8 cellular contexts compared by ENCODE assay signal in genomic region chr6:137866200-137866913, GRCh38. TPM values are rescaled to one million over a fixed set of nuclear protein-coding genes. Genes with fewer than 3 reads are reported as not detected.
DNase-seq lines count a peak whose midpoint lies in the region; ATAC-seq and TF ChIP-seq lines count a peak whose summit lies in the region.

No MANE protein-coding gene starts in this region.

- no peaks in the 10 kb centered on the region for H3K27me3 ChIP-seq in Peyer's patch
- no peaks in the 10 kb centered on the region for H3K27me3 ChIP-seq in colonic mucosa
- no peaks in the 10 kb centered on the region for H3K27me3 ChIP-seq in lung (ENCODE audit: control insufficient read depth, insufficient read depth)
- no peaks in the 10 kb centered on the region for H3K27me3 ChIP-seq in thymus (ENCODE audit: control insufficient read depth, insufficient read depth)

- H3K9me3 ChIP-seq in Peyer's patch = no peaks in the 10 kb centered on the region
- H3K9me3 ChIP-seq in colonic mucosa = no peaks in the 10 kb centered on the region
- no peaks in the 10 kb centered on the region for H3K9me3 ChIP-seq in lung (ENCODE audit: control insufficient read depth in 2 of 2, insufficient read depth in 1 of 2, low read length in 1 of 2)
- peaks cover 1% of the 10 kb centered on the region for H3K9me3 ChIP-seq in thymus (ENCODE audit: control insufficient read depth)

- peak overlapping the region; percentile 61 to 97 (median 90) for H3K27ac ChIP-seq in Peyer's patch
- peak overlapping the region; percentile 59 for H3K27ac ChIP-seq in colonic mucosa
- peak overlapping the region; percentile 71 to 92 for H3K27ac ChIP-seq in lung (ENCODE audit: low read depth in 1 of 2, low read length in 1 of 2)
- peak overlapping the region; percentile 92 for H3K27ac ChIP-seq in thymus (ENCODE audit: low read depth)

- 7 to 10% methylated on average over 25 of the region's 25 CpGs for WGBS in lung, 2 donors
- WGBS in thymus = 11% methylated on average over 25 of the region's 25 CpGs

- ATAC-seq in GM18517 (IDR thresholded peaks at IDR 0.05; ENCODE audit: unreplicated experiment) = peak; percentile 23
- peak; percentile 31 for ATAC-seq in HG02970 (IDR thresholded peaks at IDR 0.05; ENCODE audit: low FRiP score, unreplicated experiment)
- peak; percentile 16 for ATAC-seq in lung (ENCODE audit: insufficient read depth, low FRiP score)

- H3K4me1 ChIP-seq in Peyer's patch = peaks cover 0 to 9% (median 6%) of the 10 kb centered on the region in 4 donors
- no peaks in the 10 kb centered on the region for H3K4me1 ChIP-seq in colonic mucosa
- H3K4me1 ChIP-seq in lung (ENCODE audit: control insufficient read depth in 2 of 2, insufficient read depth in 2 of 2, low read length in 2 of 2) = peaks cover 3 to 10% of the 10 kb centered on the region in 2 donors
- H3K4me1 ChIP-seq in thymus (ENCODE audit: control insufficient read depth, insufficient read depth, low read length) = peaks cover 43% of the 10 kb centered on the region

- H3K36me3 ChIP-seq in Peyer's patch = no peaks in the 10 kb centered on the region
- H3K36me3 ChIP-seq in colonic mucosa = no peaks in the 10 kb centered on the region
- H3K36me3 ChIP-seq in lung (ENCODE audit: control insufficient read depth in 2 of 2, insufficient read depth in 2 of 2, low read length in 2 of 2) = peaks cover 0 to 2% of the 10 kb centered on the region in 2 donors
- H3K36me3 ChIP-seq in thymus (ENCODE audit: control insufficient read depth, insufficient read depth) = peaks cover 19% of the 10 kb centered on the region

- in situ Hi-C loops in ACHN (cut with HindIII; ENCODE audit: low pct_ligation_motif_present, low pct_unique_long_range_greater_than_20kb, low sequenced_read_pairs) = no loop called here

- no peak for TF ChIP-seq POLR2A in Peyer's patch (IDR thresholded peaks at IDR 0.05)

- TF ChIP-seq CTCF in Peyer's patch (IDR thresholded peaks at IDR 0.05) (no peak), colonic mucosa (IDR thresholded peaks at IDR 0.05) (no peak), lung (IDR thresholded peaks at IDR 0.05; ENCODE audit: control extremely low read depth, extremely low read depth) (no peak)

- peak overlapping the region; percentile 0 to 81 for H3K9ac ChIP-seq in colonic mucosa (ENCODE audit: low read depth in 2 of 2, low read length in 2 of 2)

- DNase-seq in ACHN (peak; percentile 8), Peyer's patch (peak in 1 of 3 donors; percentile 65), colonic mucosa (no peak), lung (ENCODE audit: low spot score) (no peak), AML-193 (lab: John Stamatoyannopoulos, UW) (no peak)

- peak overlapping the region; percentile 85 to 90 (median 87) for H3K4me3 ChIP-seq in Peyer's patch
- H3K4me3 ChIP-seq in colonic mucosa = peak overlapping the region; percentile 44
- H3K4me3 ChIP-seq in lung = peak overlapping the region; percentile 38
- peak overlapping the region; percentile 68 for H3K4me3 ChIP-seq in thymus (ENCODE audit: low read length)

- intact Hi-C loops in colonic mucosa (cut with DNase I) = loop anchor here (2.0 kb wide), 1 partner anchor 158 kb away; no protein-coding TSS in a partner anchor

RNA-seq across cellular contexts. Expression of gene TNFAIP3, which starts 0.7 kb away (rescaled TPM):
- total RNA-seq in Peyer's patch (10 to 100 TPM; 19.3 to 66.8 (median 30.6) TPM), colonic mucosa (10 to 100 TPM; 18.1 to 46.3 TPM), lung (10 to 100 TPM; 79.8 to 95.1 TPM)
- polyA plus RNA-seq in lung (100 to 1,000 TPM in 1 of 2 donors, 10 to 100 TPM in 1; 13.4 to 396 TPM), thymus (85.8 TPM)
